Comparison of ENCODE assay signal across 1 cellular context in the genomic region with DNA sequence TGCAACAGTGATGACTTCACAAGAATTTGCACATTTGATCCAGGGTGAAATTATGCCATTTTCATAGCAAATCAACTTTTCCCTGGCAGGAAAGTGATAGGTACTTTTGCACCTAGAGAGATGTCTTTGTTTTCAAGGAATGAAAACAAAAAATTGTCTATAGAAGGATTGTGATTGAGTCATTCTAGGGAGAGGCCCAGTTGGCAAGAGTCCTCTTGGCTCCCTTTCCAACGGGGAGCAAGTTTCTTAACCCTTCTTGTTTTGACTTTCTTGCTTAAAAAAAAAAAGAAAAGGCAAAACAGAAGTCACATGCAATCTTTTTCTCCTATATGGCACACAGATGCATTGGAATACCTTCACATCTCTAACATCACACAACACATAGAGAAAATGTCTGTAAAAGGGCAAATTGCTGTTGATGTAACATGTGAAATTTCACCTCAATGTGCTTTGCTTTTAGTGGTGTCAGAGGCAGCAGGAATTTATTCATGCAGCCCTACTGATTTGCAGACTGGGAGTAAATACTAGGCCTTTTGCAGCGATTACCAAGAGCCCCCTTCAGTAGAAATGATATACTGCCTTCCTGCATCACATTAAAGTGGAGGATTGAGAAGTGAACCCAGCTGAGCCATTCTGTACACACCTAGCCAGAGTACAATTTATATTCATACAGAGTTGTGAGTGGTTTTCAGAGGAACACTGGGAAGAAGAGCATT.
TF ChIP-seq lines count a peak whose summit lies in the region.

No MANE protein-coding gene starts in this region.

TF ChIP-seq in GM23338, 12 proteins besides CTCF, POLR2A, EP300 and RAD21:
- TF ChIP-seq, protein P1, sequence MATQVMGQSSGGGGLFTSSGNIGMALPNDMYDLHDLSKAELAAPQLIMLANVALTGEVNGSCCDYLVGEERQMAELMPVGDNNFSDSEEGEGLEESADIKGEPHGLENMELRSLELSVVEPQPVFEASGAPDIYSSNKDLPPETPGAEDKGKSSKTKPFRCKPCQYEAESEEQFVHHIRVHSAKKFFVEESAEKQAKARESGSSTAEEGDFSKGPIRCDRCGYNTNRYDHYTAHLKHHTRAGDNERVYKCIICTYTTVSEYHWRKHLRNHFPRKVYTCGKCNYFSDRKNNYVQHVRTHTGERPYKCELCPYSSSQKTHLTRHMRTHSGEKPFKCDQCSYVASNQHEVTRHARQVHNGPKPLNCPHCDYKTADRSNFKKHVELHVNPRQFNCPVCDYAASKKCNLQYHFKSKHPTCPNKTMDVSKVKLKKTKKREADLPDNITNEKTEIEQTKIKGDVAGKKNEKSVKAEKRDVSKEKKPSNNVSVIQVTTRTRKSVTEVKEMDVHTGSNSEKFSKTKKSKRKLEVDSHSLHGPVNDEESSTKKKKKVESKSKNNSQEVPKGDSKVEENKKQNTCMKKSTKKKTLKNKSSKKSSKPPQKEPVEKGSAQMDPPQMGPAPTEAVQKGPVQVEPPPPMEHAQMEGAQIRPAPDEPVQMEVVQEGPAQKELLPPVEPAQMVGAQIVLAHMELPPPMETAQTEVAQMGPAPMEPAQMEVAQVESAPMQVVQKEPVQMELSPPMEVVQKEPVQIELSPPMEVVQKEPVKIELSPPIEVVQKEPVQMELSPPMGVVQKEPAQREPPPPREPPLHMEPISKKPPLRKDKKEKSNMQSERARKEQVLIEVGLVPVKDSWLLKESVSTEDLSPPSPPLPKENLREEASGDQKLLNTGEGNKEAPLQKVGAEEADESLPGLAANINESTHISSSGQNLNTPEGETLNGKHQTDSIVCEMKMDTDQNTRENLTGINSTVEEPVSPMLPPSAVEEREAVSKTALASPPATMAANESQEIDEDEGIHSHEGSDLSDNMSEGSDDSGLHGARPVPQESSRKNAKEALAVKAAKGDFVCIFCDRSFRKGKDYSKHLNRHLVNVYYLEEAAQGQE (IDR thresholded peaks at IDR 0.05; ENCODE audit: unreplicated experiment) = no peak
- TF ChIP-seq, protein P2, sequence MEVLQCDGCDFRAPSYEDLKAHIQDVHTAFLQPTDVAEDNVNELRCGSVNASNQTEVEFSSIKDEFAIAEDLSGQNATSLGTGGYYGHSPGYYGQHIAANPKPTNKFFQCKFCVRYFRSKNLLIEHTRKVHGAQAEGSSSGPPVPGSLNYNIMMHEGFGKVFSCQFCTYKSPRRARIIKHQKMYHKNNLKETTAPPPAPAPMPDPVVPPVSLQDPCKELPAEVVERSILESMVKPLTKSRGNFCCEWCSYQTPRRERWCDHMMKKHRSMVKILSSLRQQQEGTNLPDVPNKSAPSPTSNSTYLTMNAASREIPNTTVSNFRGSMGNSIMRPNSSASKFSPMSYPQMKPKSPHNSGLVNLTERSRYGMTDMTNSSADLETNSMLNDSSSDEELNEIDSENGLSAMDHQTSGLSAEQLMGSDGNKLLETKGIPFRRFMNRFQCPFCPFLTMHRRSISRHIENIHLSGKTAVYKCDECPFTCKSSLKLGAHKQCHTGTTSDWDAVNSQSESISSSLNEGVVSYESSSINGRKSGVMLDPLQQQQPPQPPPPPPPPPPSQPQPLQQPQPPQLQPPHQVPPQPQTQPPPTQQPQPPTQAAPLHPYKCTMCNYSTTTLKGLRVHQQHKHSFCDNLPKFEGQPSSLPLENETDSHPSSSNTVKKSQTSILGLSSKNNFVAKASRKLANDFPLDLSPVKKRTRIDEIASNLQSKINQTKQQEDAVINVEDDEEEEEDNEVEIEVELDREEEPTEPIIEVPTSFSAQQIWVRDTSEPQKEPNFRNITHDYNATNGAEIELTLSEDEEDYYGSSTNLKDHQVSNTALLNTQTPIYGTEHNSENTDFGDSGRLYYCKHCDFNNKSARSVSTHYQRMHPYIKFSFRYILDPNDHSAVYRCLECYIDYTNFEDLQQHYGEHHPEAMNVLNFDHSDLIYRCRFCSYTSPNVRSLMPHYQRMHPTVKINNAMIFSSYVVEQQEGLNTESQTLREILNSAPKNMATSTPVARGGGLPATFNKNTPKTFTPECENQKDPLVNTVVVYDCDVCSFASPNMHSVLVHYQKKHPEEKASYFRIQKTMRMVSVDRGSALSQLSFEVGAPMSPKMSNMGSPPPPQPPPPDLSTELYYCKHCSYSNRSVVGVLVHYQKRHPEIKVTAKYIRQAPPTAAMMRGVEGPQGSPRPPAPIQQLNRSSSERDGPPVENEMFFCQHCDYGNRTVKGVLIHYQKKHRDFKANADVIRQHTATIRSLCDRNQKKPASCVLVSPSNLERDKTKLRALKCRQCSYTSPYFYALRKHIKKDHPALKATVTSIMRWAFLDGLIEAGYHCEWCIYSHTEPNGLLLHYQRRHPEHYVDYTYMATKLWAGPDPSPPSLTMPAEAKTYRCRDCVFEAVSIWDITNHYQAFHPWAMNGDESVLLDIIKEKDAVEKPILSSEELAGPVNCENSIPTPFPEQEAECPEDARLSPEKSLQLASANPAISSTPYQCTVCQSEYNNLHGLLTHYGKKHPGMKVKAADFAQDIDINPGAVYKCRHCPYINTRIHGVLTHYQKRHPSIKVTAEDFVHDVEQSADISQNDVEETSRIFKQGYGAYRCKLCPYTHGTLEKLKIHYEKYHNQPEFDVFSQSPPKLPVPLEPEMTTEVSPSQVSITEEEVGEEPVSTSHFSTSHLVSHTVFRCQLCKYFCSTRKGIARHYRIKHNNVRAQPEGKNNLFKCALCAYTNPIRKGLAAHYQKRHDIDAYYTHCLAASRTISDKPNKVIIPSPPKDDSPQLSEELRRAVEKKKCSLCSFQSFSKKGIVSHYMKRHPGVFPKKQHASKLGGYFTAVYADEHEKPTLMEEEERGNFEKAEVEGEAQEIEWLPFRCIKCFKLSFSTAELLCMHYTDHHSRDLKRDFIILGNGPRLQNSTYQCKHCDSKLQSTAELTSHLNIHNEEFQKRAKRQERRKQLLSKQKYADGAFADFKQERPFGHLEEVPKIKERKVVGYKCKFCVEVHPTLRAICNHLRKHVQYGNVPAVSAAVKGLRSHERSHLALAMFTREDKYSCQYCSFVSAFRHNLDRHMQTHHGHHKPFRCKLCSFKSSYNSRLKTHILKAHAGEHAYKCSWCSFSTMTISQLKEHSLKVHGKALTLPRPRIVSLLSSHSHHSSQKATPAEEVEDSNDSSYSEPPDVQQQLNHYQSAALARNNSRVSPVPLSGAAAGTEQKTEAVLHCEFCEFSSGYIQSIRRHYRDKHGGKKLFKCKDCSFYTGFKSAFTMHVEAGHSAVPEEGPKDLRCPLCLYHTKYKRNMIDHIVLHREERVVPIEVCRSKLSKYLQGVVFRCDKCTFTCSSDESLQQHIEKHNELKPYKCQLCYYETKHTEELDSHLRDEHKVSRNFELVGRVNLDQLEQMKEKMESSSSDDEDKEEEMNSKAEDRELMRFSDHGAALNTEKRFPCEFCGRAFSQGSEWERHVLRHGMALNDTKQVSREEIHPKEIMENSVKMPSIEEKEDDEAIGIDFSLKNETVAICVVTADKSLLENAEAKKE (CRISPR knock-in tag; IDR thresholded peaks at IDR 0.05) = no peak
- TF ChIP-seq EZH2 (IDR thresholded peaks at IDR 0.05; ENCODE audit: low read depth, unreplicated experiment) (no peak), CREB1 (CRISPR knock-in tag; IDR thresholded peaks at IDR 0.05; ENCODE audit: low read depth) (no peak), JUNB (IDR thresholded peaks at IDR 0.05; ENCODE audit: unreplicated experiment) (no peak), POLR2AphosphoS5 (IDR thresholded peaks at IDR 0.05; ENCODE audit: low read depth) (no peak), STAT1 (IDR thresholded peaks at IDR 0.05; ENCODE audit: unreplicated experiment) (no peak), EZH2phosphoT487 (IDR thresholded peaks at IDR 0.05; ENCODE audit: unreplicated experiment) (no peak), NANOG (IDR thresholded peaks at IDR 0.05; ENCODE audit: borderline replicate concordance) (no peak), ZNF114 (CRISPR knock-in tag; IDR thresholded peaks at IDR 0.05) (no peak), ZNF331 (CRISPR knock-in tag; IDR thresholded peaks at IDR 0.05; ENCODE audit: low read depth) (no peak)
- TF ChIP-seq, protein P3, sequence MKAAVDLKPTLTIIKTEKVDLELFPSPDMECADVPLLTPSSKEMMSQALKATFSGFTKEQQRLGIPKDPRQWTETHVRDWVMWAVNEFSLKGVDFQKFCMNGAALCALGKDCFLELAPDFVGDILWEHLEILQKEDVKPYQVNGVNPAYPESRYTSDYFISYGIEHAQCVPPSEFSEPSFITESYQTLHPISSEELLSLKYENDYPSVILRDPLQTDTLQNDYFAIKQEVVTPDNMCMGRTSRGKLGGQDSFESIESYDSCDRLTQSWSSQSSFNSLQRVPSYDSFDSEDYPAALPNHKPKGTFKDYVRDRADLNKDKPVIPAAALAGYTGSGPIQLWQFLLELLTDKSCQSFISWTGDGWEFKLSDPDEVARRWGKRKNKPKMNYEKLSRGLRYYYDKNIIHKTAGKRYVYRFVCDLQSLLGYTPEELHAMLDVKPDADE (IDR thresholded peaks at IDR 0.05) = no peak
